1 cellular context compared by ENCODE assay signal in the genomic region with DNA sequence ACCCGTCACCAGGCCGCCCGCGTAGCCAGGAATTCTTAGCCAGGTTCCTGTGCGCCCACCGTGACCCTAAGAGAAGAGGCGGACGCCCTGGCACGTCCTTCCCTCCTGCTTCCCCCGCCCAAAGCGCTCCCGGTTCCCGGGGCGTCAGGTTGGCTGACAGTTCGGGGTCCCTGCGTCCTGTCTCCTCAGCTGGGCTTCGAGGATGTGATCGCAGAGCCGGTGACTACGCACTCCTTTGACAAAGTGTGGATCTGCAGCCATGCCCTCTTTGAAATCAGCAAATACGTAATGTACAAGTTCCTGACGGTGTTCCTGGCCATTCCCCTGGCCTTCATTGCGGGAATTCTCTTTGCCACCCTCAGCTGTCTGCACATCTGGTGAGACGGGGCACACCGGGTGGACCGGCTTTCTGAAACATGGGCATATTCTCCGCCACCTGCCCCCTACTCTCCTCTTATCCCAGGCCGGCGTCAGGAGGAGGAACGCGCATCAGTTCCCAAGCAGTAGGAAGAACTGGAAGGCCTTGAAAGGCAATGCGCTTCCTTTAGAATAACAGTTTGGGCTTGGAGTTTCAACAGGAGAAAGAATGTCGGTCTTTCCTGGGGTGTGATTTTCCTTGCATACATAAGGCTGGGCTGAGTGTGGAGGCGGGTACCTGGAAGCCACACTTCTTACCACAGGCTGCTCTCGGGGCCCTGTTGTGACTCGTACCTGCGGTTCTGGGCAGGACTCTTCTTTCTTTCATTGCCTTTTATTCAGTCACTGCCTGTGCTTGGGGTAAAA.
TF ChIP-seq lines count a peak whose summit lies in the region.

No MANE protein-coding gene starts in this region.

TF ChIP-seq in IMR-90, 13 proteins besides CTCF, POLR2A, EP300 and RAD21 (continued from another document):
- TF ChIP-seq, protein P1, sequence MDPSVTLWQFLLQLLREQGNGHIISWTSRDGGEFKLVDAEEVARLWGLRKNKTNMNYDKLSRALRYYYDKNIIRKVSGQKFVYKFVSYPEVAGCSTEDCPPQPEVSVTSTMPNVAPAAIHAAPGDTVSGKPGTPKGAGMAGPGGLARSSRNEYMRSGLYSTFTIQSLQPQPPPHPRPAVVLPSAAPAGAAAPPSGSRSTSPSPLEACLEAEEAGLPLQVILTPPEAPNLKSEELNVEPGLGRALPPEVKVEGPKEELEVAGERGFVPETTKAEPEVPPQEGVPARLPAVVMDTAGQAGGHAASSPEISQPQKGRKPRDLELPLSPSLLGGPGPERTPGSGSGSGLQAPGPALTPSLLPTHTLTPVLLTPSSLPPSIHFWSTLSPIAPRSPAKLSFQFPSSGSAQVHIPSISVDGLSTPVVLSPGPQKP (IDR thresholded peaks at IDR 0.05; ENCODE audit: borderline replicate concordance, low read depth, low read length), result no peak
- TF ChIP-seq NFE2L2 (IDR thresholded peaks at IDR 0.05; ENCODE audit: low read depth, low read length), result no peak
- TF ChIP-seq RCOR1 (IDR thresholded peaks at IDR 0.05; ENCODE audit: insufficient replicate concordance, low read length), result no peak
- no peak for TF ChIP-seq BHLHE40 (IDR thresholded peaks at IDR 0.05; ENCODE audit: low read depth, low read length)
